In the genomic region with DNA sequence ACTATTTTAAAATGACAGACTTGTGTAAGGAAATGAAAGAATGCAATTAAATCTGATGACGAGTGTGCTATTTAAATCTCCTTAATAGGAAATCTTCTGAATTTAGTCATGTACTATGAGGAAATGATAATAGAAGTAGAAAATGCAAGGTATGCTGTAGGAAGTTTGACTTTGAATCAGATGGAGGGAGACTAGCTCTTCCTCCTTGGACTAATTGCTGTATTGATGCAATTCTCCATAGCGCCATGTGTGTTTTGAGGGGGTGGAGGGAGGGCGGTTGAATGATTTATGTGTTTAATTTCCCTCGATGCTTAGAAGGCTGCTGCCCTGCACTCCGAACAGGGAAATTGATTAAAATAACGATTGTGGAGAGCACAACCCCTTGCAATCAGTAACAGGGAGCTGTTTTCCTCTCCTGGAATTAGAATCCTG, we compare ENCODE assay signal across 1 cellular context.
TF ChIP-seq lines count a peak whose summit lies in the region.

No MANE protein-coding gene starts in this region.

TF ChIP-seq in IMR-90, 13 proteins besides CTCF, POLR2A, EP300 and RAD21 (continued from another document):
- no peak for TF ChIP-seq ELK1 (IDR thresholded peaks at IDR 0.05; ENCODE audit: borderline replicate concordance, low read depth, low read length)
